In the genomic region with DNA sequence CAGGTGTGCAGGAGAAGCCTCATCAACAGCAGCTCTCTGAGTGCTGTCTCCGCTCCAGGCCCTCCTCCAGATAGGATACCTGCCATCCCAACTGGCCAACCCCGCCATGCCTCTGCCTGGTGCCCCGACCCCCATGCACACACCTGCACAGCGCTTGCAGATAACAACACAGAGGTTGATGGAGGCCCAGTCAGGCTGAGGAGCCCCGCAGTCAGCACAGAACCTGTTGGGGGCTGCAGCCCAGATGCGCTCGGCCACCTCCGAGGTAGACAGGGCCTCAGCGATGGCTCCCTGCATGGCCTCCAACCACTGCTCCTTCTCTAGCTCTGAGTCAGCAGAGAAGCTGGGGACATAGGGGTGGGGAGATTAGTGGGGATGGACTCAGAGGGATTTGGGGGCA, we compare ENCODE assay signal across 23 cellular contexts.
"Had no signal": no experiment of that assay in that cellular context is flagged by ENCODE, and none has a peak within 500 bp of the region (broad histone marks: within the 10 kb centered on the region; RNA-seq: fewer than 3 reads in every experiment).

No MANE protein-coding gene starts in this region.

- ATAC-seq: activated CD4-positive, alpha-beta T cell treated with anti-CD3 and anti-CD28 coated beads for 36 hours; activated naive CD4-positive, alpha-beta T cell treated with anti-CD3 and anti-CD28 coated beads, Interleukin-2, amount 50 U/mL, for 72 hours; activated T-cell treated with anti-CD3 and anti-CD28 coated beads, Interleukin-2, amount 50 U/mL, for 72 hours; gastroesophageal sphincter; left ventricle myocardium superior had no signal

- H3K4me1 Mint-ChIP-seq: activated CD4-positive, alpha-beta T cell treated with anti-CD3 and anti-CD28 coated beads for 36 hours had no signal

- FAIRE-seq: urothelium cell line had no signal

- H3K27me3 Mint-ChIP-seq: activated B cell treated with CpG ODN at 0.5 μM for 24 hours; activated CD4-positive, alpha-beta T cell treated with anti-CD3 and anti-CD28 coated beads for 36 hours had no signal

- H3K27me3 ChIP-seq: gastroesophageal sphincter, ovary, right atrium auricular region, stomach, suprapubic skin, tibial nerve had no signal

- DNase-seq: activated B cell treated with CpG ODN at 0.5 μM for 24 hours; activated CD4-positive, alpha-beta T cell treated with anti-CD3 and anti-CD28 coated beads for 36 hours; activated CD4-positive, alpha-beta T cell treated with anti-CD3 and anti-CD28 coated beads, Interleukin-2, amount 50 U/mL, for 48 hours; activated gamma-delta T cell; activated T-cell treated with anti-CD3 and anti-CD28 coated beads, Interleukin-2, amount 50 U/mL, for 72 hours; aorta; caudate nucleus; head of caudate nucleus; hypothalamus; left ventricle myocardium superior; mammary epithelial cell; ovary; stimulated activated CD4-positive, alpha-beta T cell treated with anti-CD3 and anti-CD28 coated beads, Interleukin-4, amount 100 ng/mL, for 24 hours; stomach; T-helper 9 cell had no signal

- H3K4me3 ChIP-seq: gastroesophageal sphincter, ovary, prostate gland, right atrium auricular region, stomach, suprapubic skin, tibial nerve had no signal

- H3K9me3 ChIP-seq: gastroesophageal sphincter, ovary, prostate gland, right atrium auricular region, stomach, suprapubic skin, tibial nerve had no signal

- H3K27ac ChIP-seq: epithelial cell of prostate, gastroesophageal sphincter, prostate gland, right atrium auricular region, stomach, suprapubic skin, tibial nerve had no signal

- H3K4me3 Mint-ChIP-seq: activated B cell treated with CpG ODN at 0.5 μM for 24 hours; activated CD4-positive, alpha-beta T cell treated with anti-CD3 and anti-CD28 coated beads for 36 hours; activated T-cell treated with anti-CD3 and anti-CD28 coated beads, Interleukin-2, amount 50 U/mL, for 72 hours had no signal

- H3K4me1 ChIP-seq: prostate gland had no signal

- H3K36me3 Mint-ChIP-seq: activated naive CD4-positive, alpha-beta T cell treated with anti-CD3 and anti-CD28 coated beads, Interleukin-2, amount 50 U/mL, for 72 hours had no signal

- H3K9me3 Mint-ChIP-seq: activated B cell treated with CpG ODN at 0.5 μM for 24 hours; activated naive CD4-positive, alpha-beta T cell treated with anti-CD3 and anti-CD28 coated beads, Interleukin-2, amount 50 U/mL, for 72 hours; activated T-cell treated with anti-CD3 and anti-CD28 coated beads, Interleukin-2, amount 50 U/mL, for 72 hours had no signal

- H3K36me3 ChIP-seq: ovary had no signal

- H3K27ac Mint-ChIP-seq: activated B cell treated with CpG ODN at 0.5 μM for 24 hours; activated T-cell treated with anti-CD3 and anti-CD28 coated beads, Interleukin-2, amount 50 U/mL, for 72 hours had no signal
